8 cellular contexts compared by ENCODE assay signal in the genomic region with DNA sequence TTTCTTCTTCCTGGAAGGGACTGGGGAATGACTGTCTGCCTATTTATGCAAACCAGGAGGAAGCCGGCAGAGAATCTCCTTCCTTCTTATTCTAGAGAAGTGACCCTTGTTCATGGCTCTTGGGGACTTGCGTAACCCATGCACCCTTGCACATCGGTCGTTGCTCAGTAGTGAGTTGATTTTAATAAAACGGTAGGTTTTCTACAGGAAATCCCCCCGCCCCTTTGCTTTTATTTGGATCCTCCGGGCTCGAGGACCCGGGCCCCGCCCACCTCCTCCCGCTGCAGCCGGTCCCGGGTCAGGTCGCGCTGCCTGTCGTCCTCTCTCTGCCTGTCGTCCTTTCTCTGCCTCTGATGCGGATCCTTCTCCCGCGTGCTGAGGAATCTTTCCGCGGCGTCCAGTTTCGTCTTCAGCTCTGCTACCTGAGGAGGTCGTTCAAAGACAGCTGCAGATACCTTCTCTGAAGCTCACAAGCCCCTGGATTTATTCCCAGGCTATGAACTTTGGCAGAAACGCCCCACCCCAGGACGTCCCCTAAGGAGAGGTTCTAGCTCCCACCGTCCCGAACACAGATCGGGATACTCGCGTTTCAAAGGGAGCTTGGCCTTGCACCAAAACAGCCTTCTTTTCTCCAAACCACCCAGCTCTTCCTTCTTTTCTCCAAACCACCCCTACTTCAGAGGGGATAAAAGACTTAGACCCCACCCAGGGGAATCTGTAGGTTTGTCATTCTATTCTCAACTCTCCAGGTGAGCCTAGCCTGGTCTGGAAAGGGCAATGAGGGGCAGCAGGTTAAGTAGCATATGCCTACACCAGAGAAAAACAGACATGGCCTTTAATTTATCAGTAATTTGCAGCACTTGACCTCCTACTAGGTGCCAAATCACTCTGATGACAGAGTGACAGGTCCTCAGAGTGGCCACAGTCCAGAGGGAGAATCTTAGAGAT. TPM values are rescaled to one million over a fixed set of nuclear protein-coding genes. Genes with fewer than 3 reads are reported as not detected.
DNase-seq lines count a peak whose midpoint lies in the region; ATAC-seq and TF ChIP-seq lines count a peak whose summit lies in the region.

No MANE protein-coding gene starts in this region.

- TF ChIP-seq CTCF in fibroblast of pulmonary artery (IDR thresholded peaks at IDR 0.05; ENCODE audit: low read length, missing control alignments) (no peak), neural crest cell (conservative IDR thresholded peaks at IDR 0.05) (no peak)

- ATAC-seq in GM21529 (IDR thresholded peaks at IDR 0.05; ENCODE audit: unreplicated experiment) (no peak), GM18873 (IDR thresholded peaks at IDR 0.05; ENCODE audit: low FRiP score, unreplicated experiment) (no peak), GM18520 (IDR thresholded peaks at IDR 0.05; ENCODE audit: unreplicated experiment) (no peak)

- H3K36me3 Mint-ChIP-seq in neural crest cell (ENCODE audit: low read depth): no peaks in the 10 kb centered on the region

- H3K27me3 Mint-ChIP-seq in neural crest cell (ENCODE audit: low read depth): peaks cover 11% of the 10 kb centered on the region

- no peaks in the 10 kb centered on the region for H3K9me3 Mint-ChIP-seq in neural crest cell

- H3K27ac Mint-ChIP-seq in neural crest cell (ENCODE audit: unreplicated experiment): peak overlapping the region; percentile 78

- DNase-seq in AG08395 (ENCODE audit: low spot score) (peak; percentile 43), HuH-7 (ENCODE audit: low spot score) (peak; percentile 13), activated T-cell treated with anti-CD3 and anti-CD28 coated beads for 48 hours (ENCODE audit: low read depth) (peak; percentile 7), fibroblast of pulmonary artery (ENCODE audit: low read depth) (peak; percentile 42), neural crest cell (ENCODE audit: low read depth, low spot score) (peak; percentile 48)

- peak overlapping the region; percentile 90 for H3K4me3 Mint-ChIP-seq in neural crest cell

- H3K4me1 Mint-ChIP-seq in neural crest cell: peaks cover 16% of the 10 kb centered on the region

- H3K4me3 ChIP-seq in fibroblast of pulmonary artery (replicated peaks; ENCODE audit: low read depth, low read length): peak overlapping the region; percentile 56

RNA-seq across cellular contexts. Expression of a gene that starts 7.0 kb away (rescaled TPM):
- total RNA-seq in neural crest cell: not detected in 2 replicates
